ENCODE assay signal across 9 cellular contexts in genomic region chr2:97718051-97718882, GRCh38. TPM values are rescaled to one million over a fixed set of nuclear protein-coding genes. Genes with fewer than 3 reads are reported as not detected.
DNase-seq lines count a peak whose midpoint lies in the region; ATAC-seq and TF ChIP-seq lines count a peak whose summit lies in the region.
"Had no signal": no experiment of that assay in that cellular context is flagged by ENCODE, and none has a peak within 500 bp of the region (broad histone marks: within the 10 kb centered on the region; RNA-seq: fewer than 3 reads in every experiment).

No MANE protein-coding gene starts in this region.

- no peak overlapping the region for H3K4me3 ChIP-seq in esophagus squamous epithelium

- TF ChIP-seq POLR2A in esophagus squamous epithelium (IDR thresholded peaks at IDR 0.05) = peak in 1 of 4 donors; percentile 27

- no peaks in the 10 kb centered on the region for H3K36me3 ChIP-seq in esophagus squamous epithelium

- intact Hi-C loops in esophagus squamous epithelium (cut with DNase I) = no loop called here

- no peak for TF ChIP-seq CTCF in esophagus squamous epithelium (IDR thresholded peaks at IDR 0.05)

- WGBS in esophagus squamous epithelium, 2 donors = 67 to 91% methylated on average over 6 to 15 of the region's 21 CpGs

- peak overlapping the region in 1 of 4 donors; percentile 29 for H3K27ac ChIP-seq in esophagus squamous epithelium

- no peaks in the 10 kb centered on the region for H3K4me1 ChIP-seq in esophagus squamous epithelium

- DNase-seq in NK-92 (lab: John Stamatoyannopoulos, UW; ENCODE audit: unreplicated experiment) = peak; percentile 9
- peak; percentile 76 for DNase-seq in activated naive CD4-positive, alpha-beta T cell treated with Interleukin-2 at 50 U/mL for 16 hours
- peak; percentile 69 for DNase-seq in stimulated activated CD4-positive, alpha-beta T cell treated with anti-CD3 and anti-CD28 coated beads, Interleukin-4, amount 100 ng/mL, for 24 hours
- DNase-seq in esophagus squamous epithelium (lab: John Stamatoyannopoulos, UW) = no peak
- no peak for DNase-seq in NCI-H524 treated with DMSO at 0.1 percent for 48 hours (lab: John Stamatoyannopoulos, UW)
- DNase-seq in GOT3 (lab: John Stamatoyannopoulos, UW) = no peak

- no peaks in the 10 kb centered on the region for H3K27me3 ChIP-seq in esophagus squamous epithelium

- H3K9me3 ChIP-seq in esophagus squamous epithelium = no peaks in the 10 kb centered on the region

- ATAC-seq in GM19025 (IDR thresholded peaks at IDR 0.05; ENCODE audit: low read depth, unreplicated experiment) (peak; percentile 71), HG02571 (IDR thresholded peaks at IDR 0.05; ENCODE audit: unreplicated experiment) (no peak)
- ATAC-seq: HCT116 had no signal

RNA-seq across cellular contexts. Expression of gene ZAP70, which starts 4.9 kb away (rescaled TPM):
- 1 to 10 TPM; 2.2 to 7.8 (median 3.3) TPM for total RNA-seq in esophagus squamous epithelium

RNA-seq across cellular contexts. Expression of gene C2orf92, which starts 48.8 kb away (rescaled TPM):
- total RNA-seq in esophagus squamous epithelium = 10 to 100 TPM in 1 of 4 donors, 1 to 10 TPM in 2, not detected in 1; 2.5 to 12.8 (median 2.5) TPM

RNA-seq across cellular contexts. Expression of gene ACTR1B, which starts 54.4 kb away (rescaled TPM):
- total RNA-seq in esophagus squamous epithelium = 10 to 100 TPM; 29.3 to 57.8 (median 47.5) TPM

Comparison
In these comparisons a context has a peak if more than half of its experiments do, and no peak if none do; other contexts are left out.
1. DNase-seq: peak in NK-92 (single experiment), activated naive CD4-positive, alpha-beta T cell treated with Interleukin-2 at 50 U/mL for 16 hours (single experiment) and stimulated activated CD4-positive, alpha-beta T cell treated with anti-CD3 and anti-CD28 coated beads, Interleukin-4, amount 100 ng/mL, for 24 hours (single experiment); none in esophagus squamous epithelium (single experiment), NCI-H524 treated with DMSO at 0.1 percent for 48 hours (single experiment) and GOT3 (single experiment).